Comparison of ENCODE assay signal across 1 cellular context in genomic region chr11:2700415-2701211, GRCh38.
TF ChIP-seq lines count a peak whose summit lies in the region.

No MANE protein-coding gene starts in this region.

TF ChIP-seq in HEK293, 187 proteins besides CTCF, POLR2A, EP300 and RAD21 (continued from another document):
- TF ChIP-seq KLF1 (tag by site-specific recombination; IDR thresholded peaks at IDR 0.05) (0 out of 2 replicates have a peak, but pooled peaks have one; percentile 1), BCL11A (tag by site-specific recombination; IDR thresholded peaks at IDR 0.05; ENCODE audit: low read depth) (no peak), PRDM1 (tag by site-specific recombination; IDR thresholded peaks at IDR 0.05) (no peak), WT1 (tag by site-specific recombination; IDR thresholded peaks at IDR 0.05) (no peak), ZBTB10 (tag by site-specific recombination; IDR thresholded peaks at IDR 0.05) (no peak), ZNF791 (tag by site-specific recombination; IDR thresholded peaks at IDR 0.05) (no peak), MYNN (tag by site-specific recombination; IDR thresholded peaks at IDR 0.05; ENCODE audit: borderline replicate concordance) (no peak), ZNF449 (tag by site-specific recombination; IDR thresholded peaks at IDR 0.05) (no peak), ZBTB7A (tag by site-specific recombination; IDR thresholded peaks at IDR 0.05; ENCODE audit: low read depth) (no peak)
